Comparison of ENCODE assay signal across 24 cellular contexts in the genomic region with DNA sequence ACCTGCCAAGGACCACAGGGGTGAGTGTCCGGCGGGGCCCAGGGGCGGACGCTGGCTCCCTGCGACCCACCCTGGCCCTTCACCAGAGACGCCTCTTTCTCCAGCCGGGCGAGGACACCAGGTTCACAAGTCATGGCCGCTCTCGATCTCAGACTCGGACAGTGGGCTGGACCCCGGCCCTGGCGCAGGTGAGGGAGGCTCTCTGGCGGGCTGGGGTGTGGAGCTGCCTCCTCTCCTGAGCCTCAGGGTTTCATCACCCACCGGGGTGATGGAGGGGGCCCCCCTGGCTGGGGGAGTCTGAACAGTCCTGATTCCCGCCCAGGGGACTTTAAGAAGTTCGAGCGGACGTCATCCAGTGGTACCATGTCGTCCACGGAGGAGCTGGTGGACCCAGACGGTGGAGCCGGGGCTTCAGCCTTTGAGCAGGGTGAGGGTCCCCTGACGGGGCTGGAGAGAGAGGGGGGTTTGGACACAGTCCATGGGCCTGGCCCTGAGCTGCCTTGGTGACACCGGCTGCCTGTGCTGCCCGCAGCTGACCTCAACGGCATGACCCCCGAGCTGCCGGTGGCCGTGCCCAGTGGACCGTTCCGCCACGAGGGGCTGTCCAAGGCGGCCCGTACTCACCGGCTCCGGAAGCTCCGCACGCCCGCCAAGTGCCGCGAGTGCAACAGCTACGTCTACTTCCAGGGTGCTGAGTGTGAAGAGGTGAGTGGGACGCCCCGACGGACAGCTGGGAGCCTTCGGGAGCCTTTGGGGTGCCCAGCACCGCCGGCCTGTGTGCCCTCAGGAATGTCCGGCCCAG. TPM values are rescaled to one million over a fixed set of nuclear protein-coding genes. Genes with fewer than 3 reads are reported as not detected.
DNase-seq lines count a peak whose midpoint lies in the region; ATAC-seq and FAIRE-seq lines count a peak whose summit lies in the region.
"Had no signal": no experiment of that assay in that cellular context is flagged by ENCODE, and none has a peak within 500 bp of the region (broad histone marks: within the 10 kb centered on the region; RNA-seq: fewer than 3 reads in every experiment).

No MANE protein-coding gene starts in this region.

- H3K27me3 ChIP-seq in CD4-positive, CD25-positive, alpha-beta regulatory T cell (ENCODE audit: control insufficient read depth, insufficient read depth, low read length), result no peaks in the 10 kb centered on the region
- no peaks in the 10 kb centered on the region for H3K27me3 ChIP-seq in naive thymus-derived CD4-positive, alpha-beta T cell (ENCODE audit: control insufficient read depth in 2 of 2, insufficient read depth in 2 of 2, low read length in 2 of 2)
- H3K27me3 ChIP-seq: adrenal gland, breast epithelium, ovary had no signal

- no peak overlapping the region for H3K4me3 ChIP-seq in CD4-positive, CD25-positive, alpha-beta regulatory T cell (ENCODE audit: low read depth, low read length)
- H3K4me3 ChIP-seq in naive thymus-derived CD4-positive, alpha-beta T cell (ENCODE audit: low read length), result no peak overlapping the region
- H3K4me3 ChIP-seq: adrenal gland, GM12878, ovary, sigmoid colon, SJSA1 had no signal

- peak overlapping the region; percentile 57 for H3K27ac ChIP-seq in CD4-positive, CD25-positive, alpha-beta regulatory T cell (ENCODE audit: insufficient read depth, low read length, poor library complexity, severe bottlenecking)
- peak overlapping the region; percentile 92 for H3K27ac ChIP-seq in naive thymus-derived CD4-positive, alpha-beta T cell (ENCODE audit: low read depth, low read length)
- H3K27ac ChIP-seq: adrenal gland, lower lobe of right lung, ovary, sigmoid colon, SJSA1 had no signal

- H3K9me3 Mint-ChIP-seq in activated CD4-positive, alpha-beta T cell treated with anti-CD3 and anti-CD28 coated beads, Interleukin-2, amount 10 ng/mL, durations not matched to agents 7 days and 5 days, result no peaks in the 10 kb centered on the region
- H3K9me3 Mint-ChIP-seq in CD4-positive, CD25-positive, alpha-beta regulatory T cell, result peaks cover 0 to 6% (median 0%) of the 10 kb centered on the region in 7 donors
- no peaks in the 10 kb centered on the region for H3K9me3 Mint-ChIP-seq in activated naive CD4-positive, alpha-beta T cell treated with anti-CD3 and anti-CD28 coated beads, Interleukin-2, amount 50 U/mL, for 24 hours
- peaks cover 0 to 9% (median 0%) of the 10 kb centered on the region in 11 donors for H3K9me3 Mint-ChIP-seq in naive thymus-derived CD4-positive, alpha-beta T cell
- H3K9me3 Mint-ChIP-seq: stimulated activated naive CD8-positive, alpha-beta T cell treated with anti-CD3 and anti-CD28 coated beads, Interleukin-15, Interleukin-2, amounts not matched to agents 100 ng/mL and 50 ng/mL, for 24 hours had no signal

- POLR2A ChIA-PET in activated CD4-positive, alpha-beta T cell treated with anti-CD3 and anti-CD28 coated beads, Interleukin-2, amount 10 ng/mL, durations not matched to agents 7 days and 5 days (lab: Charles Lee), result interaction anchor here (0.8 to 0.9 kb wide), 2 partner anchors 8 to 55 kb away, joined by 3 read pairs; no protein-coding TSS in a partner anchor
- POLR2A ChIA-PET in naive thymus-derived CD4-positive, alpha-beta T cell (lab: Charles Lee), result interaction anchor here (0.6 to 38.6 kb wide), 8 partner anchors 8 to 439 kb away, joined by 3 to 2022 read pairs (median 74); partner anchors contain the start of genes ABCA7, ARHGAP45, CIRBP and CNN2

- peaks cover 68% of the 10 kb centered on the region for H3K36me3 ChIP-seq in CD4-positive, CD25-positive, alpha-beta regulatory T cell (ENCODE audit: control insufficient read depth, insufficient read depth, low read length)
- H3K36me3 ChIP-seq in naive thymus-derived CD4-positive, alpha-beta T cell (ENCODE audit: control insufficient read depth in 2 of 3, insufficient read depth in 3 of 3, low read length in 3 of 3), result peaks cover 42 to 77% (median 42%) of the 10 kb centered on the region in 3 experiments
- H3K36me3 ChIP-seq: adrenal gland, breast epithelium, ovary, sigmoid colon, SJSA1 had no signal

- no peak for FAIRE-seq in RCC 7860 (lab: Jason Lieb, UNC)
- FAIRE-seq: GM12878 had no signal

- H3K9me3 ChIP-seq in CD4-positive, CD25-positive, alpha-beta regulatory T cell (ENCODE audit: control insufficient read depth in 2 of 2, low read length in 2 of 2), result no peaks in the 10 kb centered on the region
- H3K9me3 ChIP-seq in naive thymus-derived CD4-positive, alpha-beta T cell (ENCODE audit: control insufficient read depth in 2 of 3, low read length in 3 of 3), result no peaks in the 10 kb centered on the region
- H3K9me3 ChIP-seq: adrenal gland, breast epithelium, lower lobe of right lung, ovary, sigmoid colon had no signal

- no peak for DNase-seq in activated CD4-positive, alpha-beta T cell treated with anti-CD3 and anti-CD28 coated beads, Interleukin-2, amount 10 ng/mL, durations not matched to agents 7 days and 5 days
- no peak for DNase-seq in activated CD4-positive, alpha-beta T cell treated with anti-CD3 and anti-CD28 coated beads for 48 hours
- no peak for DNase-seq in CD4-positive, CD25-positive, alpha-beta regulatory T cell
- DNase-seq in naive thymus-derived CD4-positive, alpha-beta T cell, result peak in 1 of 9 donors; percentile 9
- DNase-seq in RKO (ENCODE audit: low spot score), result no peak
- no peak for DNase-seq in RCC 7860 (ENCODE audit: low spot score)
- DNase-seq: C1 segment of cervical spinal cord, dermis blood vessel endothelial cell, GF-D8, HCEC 1CT, lower lobe of right lung, NCI-H1417 treated with DMSO at 0.1 percent for 48 hours, NCI-H2171, sigmoid colon, T1000 had no signal

- H3K4me3 Mint-ChIP-seq in activated CD4-positive, alpha-beta T cell treated with anti-CD3 and anti-CD28 coated beads, Interleukin-2, amount 10 ng/mL, durations not matched to agents 7 days and 5 days, result peak overlapping the region; percentile 22
- H3K4me3 Mint-ChIP-seq in CD4-positive, CD25-positive, alpha-beta regulatory T cell, result peak overlapping the region in 3 of 4 donors; percentile 41 to 65 (median 59)
- no peak overlapping the region for H3K4me3 Mint-ChIP-seq in activated naive CD4-positive, alpha-beta T cell treated with anti-CD3 and anti-CD28 coated beads, Interleukin-2, amount 50 U/mL, for 24 hours
- H3K4me3 Mint-ChIP-seq in naive thymus-derived CD4-positive, alpha-beta T cell, result peak overlapping the region; percentile 33 to 97 (median 90)
- H3K4me3 Mint-ChIP-seq: stimulated activated naive CD8-positive, alpha-beta T cell treated with anti-CD3 and anti-CD28 coated beads, Interleukin-15, Interleukin-2, amounts not matched to agents 100 ng/mL and 50 ng/mL, for 24 hours had no signal

- ATAC-seq in CD4-positive, CD25-positive, alpha-beta regulatory T cell (ENCODE audit: low read depth in 2 of 2), result no peak
- ATAC-seq in naive thymus-derived CD4-positive, alpha-beta T cell, result no peak
- no peak for ATAC-seq in HG03457 (IDR thresholded peaks at IDR 0.05; ENCODE audit: unreplicated experiment)
- ATAC-seq: activated CD4-positive, CD25-positive, alpha-beta regulatory T cell treated with anti-CD3 and anti-CD28 coated beads, Interleukin-2, amount 50 U/mL, for 24 hours; GM12878; lower lobe of right lung had no signal

- peaks cover 73% of the 10 kb centered on the region for H3K4me1 ChIP-seq in CD4-positive, CD25-positive, alpha-beta regulatory T cell (ENCODE audit: control insufficient read depth, insufficient read depth, low read length, poor library complexity, severe bottlenecking)
- peaks cover 46 to 52% of the 10 kb centered on the region in 2 donors for H3K4me1 ChIP-seq in naive thymus-derived CD4-positive, alpha-beta T cell (ENCODE audit: control insufficient read depth in 2 of 2, insufficient read depth in 2 of 2, low read length in 2 of 2)
- H3K4me1 ChIP-seq: breast epithelium had no signal

- intact Hi-C loops in naive thymus-derived CD4-positive, alpha-beta T cell (cut with micrococcal nuclease), result no loop called here

- peaks cover 57% of the 10 kb centered on the region for H3K4me1 Mint-ChIP-seq in activated CD4-positive, alpha-beta T cell treated with anti-CD3 and anti-CD28 coated beads, Interleukin-2, amount 10 ng/mL, durations not matched to agents 7 days and 5 days
- H3K4me1 Mint-ChIP-seq in CD4-positive, CD25-positive, alpha-beta regulatory T cell, result peaks cover 0 to 65% (median 20%) of the 10 kb centered on the region in 4 donors
- H3K4me1 Mint-ChIP-seq in activated naive CD4-positive, alpha-beta T cell treated with anti-CD3 and anti-CD28 coated beads, Interleukin-2, amount 50 U/mL, for 24 hours, result peaks cover 55% of the 10 kb centered on the region
- peaks cover 28 to 62% (median 54%) of the 10 kb centered on the region in 7 donors for H3K4me1 Mint-ChIP-seq in naive thymus-derived CD4-positive, alpha-beta T cell

- no peaks in the 10 kb centered on the region for H3K27me3 Mint-ChIP-seq in activated CD4-positive, alpha-beta T cell treated with anti-CD3 and anti-CD28 coated beads, Interleukin-2, amount 10 ng/mL, durations not matched to agents 7 days and 5 days
- H3K27me3 Mint-ChIP-seq in CD4-positive, CD25-positive, alpha-beta regulatory T cell, result peaks cover 12% of the 10 kb centered on the region
- H3K27me3 Mint-ChIP-seq in activated naive CD4-positive, alpha-beta T cell treated with anti-CD3 and anti-CD28 coated beads, Interleukin-2, amount 50 U/mL, for 24 hours, result no peaks in the 10 kb centered on the region
- no peaks in the 10 kb centered on the region for H3K27me3 Mint-ChIP-seq in naive thymus-derived CD4-positive, alpha-beta T cell
- H3K27me3 Mint-ChIP-seq: stimulated activated naive CD8-positive, alpha-beta T cell treated with anti-CD3 and anti-CD28 coated beads, Interleukin-15, Interleukin-2, amounts not matched to agents 100 ng/mL and 50 ng/mL, for 24 hours had no signal

- CTCF ChIA-PET in activated CD4-positive, alpha-beta T cell treated with anti-CD3 and anti-CD28 coated beads, Interleukin-2, amount 10 ng/mL, durations not matched to agents 7 days and 5 days (lab: Charles Lee), result interaction anchor here (0.7 to 9.3 kb wide), 8 partner anchors 8 to 164 kb away, joined by 3 to 72 read pairs (median 6); partner anchors contain the start of genes ARHGAP45 and CNN2
- CTCF ChIA-PET in naive thymus-derived CD4-positive, alpha-beta T cell (lab: Charles Lee), result interaction anchor here (2.4 to 8.7 kb wide), 2 partner anchors 10 to 14 kb away, joined by 11 to 68 read pairs; partner anchors contain the start of gene ARHGAP45

- H3K36me3 Mint-ChIP-seq in activated CD4-positive, alpha-beta T cell treated with anti-CD3 and anti-CD28 coated beads, Interleukin-2, amount 10 ng/mL, durations not matched to agents 7 days and 5 days (ENCODE audit: low read depth), result peaks cover 83% of the 10 kb centered on the region
- H3K36me3 Mint-ChIP-seq in CD4-positive, CD25-positive, alpha-beta regulatory T cell, result peaks cover 23% of the 10 kb centered on the region
- peaks cover 7% of the 10 kb centered on the region for H3K36me3 Mint-ChIP-seq in activated naive CD4-positive, alpha-beta T cell treated with anti-CD3 and anti-CD28 coated beads, Interleukin-2, amount 50 U/mL, for 24 hours
- H3K36me3 Mint-ChIP-seq in naive thymus-derived CD4-positive, alpha-beta T cell, result peaks cover 5 to 50% (median 22%) of the 10 kb centered on the region in 5 donors

- peak overlapping the region; percentile 81 for H3K27ac Mint-ChIP-seq in activated CD4-positive, alpha-beta T cell treated with anti-CD3 and anti-CD28 coated beads, Interleukin-2, amount 10 ng/mL, durations not matched to agents 7 days and 5 days
- peak overlapping the region in 1 of 3 donors; percentile 69 for H3K27ac Mint-ChIP-seq in CD4-positive, CD25-positive, alpha-beta regulatory T cell
- H3K27ac Mint-ChIP-seq in activated naive CD4-positive, alpha-beta T cell treated with anti-CD3 and anti-CD28 coated beads, Interleukin-2, amount 50 U/mL, for 24 hours, result peak overlapping the region; percentile 83
- peak overlapping the region; percentile 23 to 100 (median 91) for H3K27ac Mint-ChIP-seq in naive thymus-derived CD4-positive, alpha-beta T cell
- H3K27ac Mint-ChIP-seq: stimulated activated naive CD8-positive, alpha-beta T cell treated with anti-CD3 and anti-CD28 coated beads, Interleukin-15, Interleukin-2, amounts not matched to agents 100 ng/mL and 50 ng/mL, for 24 hours had no signal

RNA-seq across cellular contexts. Expression of gene ARHGAP45, which starts 13.6 kb away (rescaled TPM):
- 100 to 1,000 TPM; 487 to 570 TPM for total RNA-seq in activated CD4-positive, alpha-beta T cell treated with anti-CD3 and anti-CD28 coated beads, Interleukin-2, amount 10 ng/mL, durations not matched to agents 7 days and 5 days
- 756 TPM for total RNA-seq in CD4-positive, CD25-positive, alpha-beta regulatory T cell
- polyA plus RNA-seq in CD4-positive, CD25-positive, alpha-beta regulatory T cell, result 100 to 1,000 TPM; 258 to 297 (median 277) TPM
- total RNA-seq in naive thymus-derived CD4-positive, alpha-beta T cell, result 1,000 to 10,000 TPM in 1 of 5 experiments, 100 to 1,000 TPM in 4; 467 to 1,030 (median 779) TPM
- polyA plus RNA-seq in naive thymus-derived CD4-positive, alpha-beta T cell, result 100 to 1,000 TPM; 305 to 880 TPM

RNA-seq across cellular contexts. Expression of gene POLR2E, which starts 14.6 kb away (rescaled TPM):
- total RNA-seq in activated CD4-positive, alpha-beta T cell treated with anti-CD3 and anti-CD28 coated beads, Interleukin-2, amount 10 ng/mL, durations not matched to agents 7 days and 5 days, result 100 to 1,000 TPM; 120 to 133 TPM
- 72.4 TPM for total RNA-seq in CD4-positive, CD25-positive, alpha-beta regulatory T cell
- 100 to 1,000 TPM; 120 to 145 (median 133) TPM for polyA plus RNA-seq in CD4-positive, CD25-positive, alpha-beta regulatory T cell
- 100 to 1,000 TPM in 1 of 5 experiments, 10 to 100 TPM in 4; 75.3 to 157 (median 82.1) TPM for total RNA-seq in naive thymus-derived CD4-positive, alpha-beta T cell
- polyA plus RNA-seq in naive thymus-derived CD4-positive, alpha-beta T cell, result 100 to 1,000 TPM; 136 to 179 TPM

RNA-seq across cellular contexts. Expression of gene GPX4, which starts 23.2 kb away (rescaled TPM):
- 100 to 1,000 TPM; 106 to 114 TPM for total RNA-seq in activated CD4-positive, alpha-beta T cell treated with anti-CD3 and anti-CD28 coated beads, Interleukin-2, amount 10 ng/mL, durations not matched to agents 7 days and 5 days
- 112 TPM for total RNA-seq in CD4-positive, CD25-positive, alpha-beta regulatory T cell
- polyA plus RNA-seq in CD4-positive, CD25-positive, alpha-beta regulatory T cell, result 100 to 1,000 TPM; 318 to 406 (median 354) TPM
- total RNA-seq in naive thymus-derived CD4-positive, alpha-beta T cell, result 100 to 1,000 TPM; 122 to 235 (median 194) TPM
- polyA plus RNA-seq in naive thymus-derived CD4-positive, alpha-beta T cell, result 100 to 1,000 TPM; 417 to 522 TPM

RNA-seq across cellular contexts. Expression of gene ABCA7, which starts 40.7 kb away (rescaled TPM):
- 10 to 100 TPM; 75.9 to 87.5 TPM for total RNA-seq in activated CD4-positive, alpha-beta T cell treated with anti-CD3 and anti-CD28 coated beads, Interleukin-2, amount 10 ng/mL, durations not matched to agents 7 days and 5 days
- total RNA-seq in CD4-positive, CD25-positive, alpha-beta regulatory T cell, result 161 TPM
- 10 to 100 TPM in 1 of 4 donors, 1 to 10 TPM in 3; 3.4 to 13.3 (median 6.9) TPM for polyA plus RNA-seq in CD4-positive, CD25-positive, alpha-beta regulatory T cell
- 100 to 1,000 TPM in 4 of 5 experiments, 10 to 100 TPM in 1; 57.8 to 323 (median 155) TPM for total RNA-seq in naive thymus-derived CD4-positive, alpha-beta T cell
- 10 to 100 TPM in 1 of 2 donors, 1 to 10 TPM in 1; 6.6 to 25.5 TPM for polyA plus RNA-seq in naive thymus-derived CD4-positive, alpha-beta T cell

RNA-seq across cellular contexts. Expression of gene CNN2, which starts 54.2 kb away (rescaled TPM):
- total RNA-seq in activated CD4-positive, alpha-beta T cell treated with anti-CD3 and anti-CD28 coated beads, Interleukin-2, amount 10 ng/mL, durations not matched to agents 7 days and 5 days, result 100 to 1,000 TPM; 558 to 580 TPM
- 397 TPM for total RNA-seq in CD4-positive, CD25-positive, alpha-beta regulatory T cell
- polyA plus RNA-seq in CD4-positive, CD25-positive, alpha-beta regulatory T cell, result 100 to 1,000 TPM; 378 to 426 (median 401) TPM
- total RNA-seq in naive thymus-derived CD4-positive, alpha-beta T cell, result 100 to 1,000 TPM; 234 to 440 (median 240) TPM
- polyA plus RNA-seq in naive thymus-derived CD4-positive, alpha-beta T cell, result 100 to 1,000 TPM; 401 to 704 TPM
